In genomic region chr20:62381842-62382241, GRCh38 we compare ENCODE assay signal across 1 cellular context.
TF ChIP-seq lines count a peak whose summit lies in the region.

No MANE protein-coding gene starts in this region.

TF ChIP-seq in WTC11, 78 proteins besides CTCF, POLR2A, EP300 and RAD21:
- no peak for TF ChIP-seq FOXP4 (CRISPR knock-in tag; IDR thresholded peaks at IDR 0.05)
- TF ChIP-seq NFATC4 (CRISPR knock-in tag; IDR thresholded peaks at IDR 0.05): no peak
